In genomic region chr17:81395600-81396277, GRCh38 we compare ENCODE assay signal across 8 cellular contexts. TPM values are rescaled to one million over a fixed set of nuclear protein-coding genes. Genes with fewer than 3 reads are reported as not detected.
DNase-seq lines count a peak whose midpoint lies in the region; ATAC-seq and TF ChIP-seq lines count a peak whose summit lies in the region.

No MANE protein-coding gene starts in this region.

- peak overlapping the region; percentile 91 for H3K4me3 Mint-ChIP-seq in glutamatergic neuron (ENCODE audit: unreplicated experiment)
- H3K4me3 Mint-ChIP-seq in activated CD8-positive, alpha-beta T cell treated with anti-CD3 and anti-CD28 coated beads, Interleukin-2, amount 10 ng/mL, durations not matched to agents 7 days and 5 days: no peak overlapping the region

- H3K27me3 ChIP-seq in HCT116 (ENCODE audit: insufficient read depth, low read length) (no peaks in the 10 kb centered on the region), SJSA1 (replicated peaks) (no peaks in the 10 kb centered on the region), skeletal muscle satellite cell (ENCODE audit: control insufficient read depth, insufficient read depth, low read length) (no peaks in the 10 kb centered on the region)

- peak overlapping the region; percentile 99 for H3K27ac ChIP-seq in HCT116 (ENCODE audit: low read depth, low read length)
- peak overlapping the region; percentile 82 for H3K27ac ChIP-seq in SJSA1

- H3K9me3 Mint-ChIP-seq in glutamatergic neuron (ENCODE audit: unreplicated experiment): peaks cover 43% of the 10 kb centered on the region
- H3K9me3 Mint-ChIP-seq in activated CD8-positive, alpha-beta T cell treated with anti-CD3 and anti-CD28 coated beads, Interleukin-2, amount 10 ng/mL, durations not matched to agents 7 days and 5 days (ENCODE audit: insufficient read depth): no peaks in the 10 kb centered on the region

- TSS peak; percentile 99 for BruUV-seq in HCT116 (replicated peaks; lab: Mats Ljungman, UMichigan)

- H3K36me3 Mint-ChIP-seq in glutamatergic neuron (ENCODE audit: unreplicated experiment): no peaks in the 10 kb centered on the region
- H3K36me3 Mint-ChIP-seq in activated CD8-positive, alpha-beta T cell treated with anti-CD3 and anti-CD28 coated beads, Interleukin-2, amount 10 ng/mL, durations not matched to agents 7 days and 5 days (ENCODE audit: low read depth): peaks cover 9% of the 10 kb centered on the region

- H3K4me1 Mint-ChIP-seq in glutamatergic neuron (ENCODE audit: low read depth, unreplicated experiment): peaks cover 23% of the 10 kb centered on the region
- peaks cover 23% of the 10 kb centered on the region for H3K4me1 Mint-ChIP-seq in activated CD8-positive, alpha-beta T cell treated with anti-CD3 and anti-CD28 coated beads, Interleukin-2, amount 10 ng/mL, durations not matched to agents 7 days and 5 days (ENCODE audit: low read depth)

- DNase-seq in HCT116 (ENCODE audit: low read depth, low spot score): no peak
- DNase-seq in SJSA1 (ENCODE audit: low read depth in 1 of 2, low spot score in 2 of 2): peak in 1 of 2 experiments; percentile 76
- DNase-seq in glutamatergic neuron: no peak
- no peak for DNase-seq in stimulated activated CD4-positive, alpha-beta T cell treated with anti-CD3 and anti-CD28 coated beads, Interleukin-4, amount 100 ng/mL, for 24 hours
- no peak for DNase-seq in activated CD8-positive, alpha-beta T cell treated with anti-CD3 and anti-CD28 coated beads, Interleukin-2, amount 10 ng/mL, durations not matched to agents 7 days and 5 days
- no peak for DNase-seq in GM13977 (ENCODE audit: low spot score)

- no peak for TF ChIP-seq POLR2A in HCT116 (IDR thresholded peaks at IDR 0.05; ENCODE audit: borderline replicate concordance, extremely low read depth, insufficient read depth, insufficient read length)

- intact Hi-C loops in HCT116 (cut with micrococcal nuclease): loop anchor here (2.0 kb wide), 4 partner anchors 27 to 101 kb away; partner anchors contain the start of gene SLC38A10

- H4K20me1 ChIP-seq in HCT116 (ENCODE audit: insufficient read depth): no peaks in the 10 kb centered on the region

- in situ Hi-C loops in GM13977 (cut with MboI; ENCODE audit: low pct_unique_long_range_greater_than_20kb, low sequenced_read_pairs, unreplicated experiment): no loop called here

- no peaks in the 10 kb centered on the region for H3K9me3 ChIP-seq in HCT116 (ENCODE audit: control insufficient read depth in 1 of 2, insufficient read depth in 1 of 2, low read depth in 1 of 2, low read length in 2 of 2)
- no peaks in the 10 kb centered on the region for H3K9me3 ChIP-seq in SJSA1 (replicated peaks)
- H3K9me3 ChIP-seq in skeletal muscle satellite cell (replicated peaks; ENCODE audit: low read length): no peaks in the 10 kb centered on the region

- peaks cover 66% of the 10 kb centered on the region for H3K79me2 ChIP-seq in HCT116 (ENCODE audit: insufficient read depth, low read length)

- H3K36me3 ChIP-seq in HCT116 (ENCODE audit: control insufficient read depth in 1 of 2, insufficient read depth in 2 of 2, low read length in 2 of 2): peaks cover 2 to 4% of the 10 kb centered on the region in 2 experiments; a peak in 2 of 4 replicates
- H3K36me3 ChIP-seq in SJSA1: peaks cover 7% of the 10 kb centered on the region
- no peaks in the 10 kb centered on the region for H3K36me3 ChIP-seq in skeletal muscle satellite cell (ENCODE audit: insufficient read depth, low read length)

- POLR2A ChIA-PET in HCT116 (lab: Charles Lee): interaction anchor here (0.6 to 2.2 kb wide), 29 partner anchors 9 to 173 kb away, joined by 3 to 21 read pairs (median 5); partner anchors contain the start of genes ACTG1, CEP131 and SLC38A10
- POLR2A ChIA-PET in activated CD8-positive, alpha-beta T cell treated with anti-CD3 and anti-CD28 coated beads, Interleukin-2, amount 10 ng/mL, durations not matched to agents 7 days and 5 days (lab: Charles Lee): no interaction called here

- H3K4me1 ChIP-seq in HCT116 (ENCODE audit: control insufficient read depth in 1 of 2, insufficient read depth in 2 of 2, low read length in 2 of 2): peaks cover 30 to 52% of the 10 kb centered on the region in 2 experiments
- peaks cover 36% of the 10 kb centered on the region for H3K4me1 ChIP-seq in SJSA1 (replicated peaks)
- H3K4me1 ChIP-seq in skeletal muscle satellite cell (ENCODE audit: control insufficient read depth, insufficient read depth, low read length): peaks cover 42% of the 10 kb centered on the region

- peak overlapping the region; percentile 95 for H3K27ac Mint-ChIP-seq in glutamatergic neuron (ENCODE audit: unreplicated experiment)
- no peak overlapping the region for H3K27ac Mint-ChIP-seq in activated CD8-positive, alpha-beta T cell treated with anti-CD3 and anti-CD28 coated beads, Interleukin-2, amount 10 ng/mL, durations not matched to agents 7 days and 5 days

- RAD21 ChIA-PET in HCT116 (lab: Charles Lee; ENCODE audit: low non-redundant PET in 1 of 2, low total read pairs in 2 of 2, uncharacterized antibody in 2 of 2, unreplicated experiment in 2 of 2): interaction anchor here (0.8 to 1.5 kb wide), 6 partner anchors 24 to 104 kb away, joined by 3 to 10 read pairs (median 4); no protein-coding TSS in a partner anchor

- ATAC-seq in HCT116 (no peak), GM21825 (IDR thresholded peaks at IDR 0.05; ENCODE audit: unreplicated experiment) (no peak)
- ATAC-seq in activated CD8-positive, alpha-beta T cell treated with anti-CD3 and anti-CD28 coated beads, Interleukin-2, amount 10 ng/mL, durations not matched to agents 7 days and 5 days: no peak

- CTCF ChIA-PET in HCT116 (lab: Charles Lee): interaction anchor here (0.9 to 2.7 kb wide), 13 partner anchors 10 to 104 kb away, joined by 3 to 15 read pairs (median 5); partner anchors contain the start of gene SLC38A10
- CTCF ChIA-PET in activated CD8-positive, alpha-beta T cell treated with anti-CD3 and anti-CD28 coated beads, Interleukin-2, amount 10 ng/mL, durations not matched to agents 7 days and 5 days (lab: Charles Lee): interaction anchor here (1.3 to 1.5 kb wide), 2 partner anchors 89 to 143 kb away, joined by 4 to 5 read pairs; no protein-coding TSS in a partner anchor

- no peak overlapping the region for H2AFZ ChIP-seq in HCT116 (ENCODE audit: low read depth, low read length, poor library complexity, severe bottlenecking)

- H3K27me3 Mint-ChIP-seq in glutamatergic neuron (ENCODE audit: unreplicated experiment): peaks cover 34% of the 10 kb centered on the region
- H3K27me3 Mint-ChIP-seq in activated CD8-positive, alpha-beta T cell treated with anti-CD3 and anti-CD28 coated beads, Interleukin-2, amount 10 ng/mL, durations not matched to agents 7 days and 5 days (ENCODE audit: low read depth): peaks cover 58% of the 10 kb centered on the region

- no peak for TF ChIP-seq RAD21 in HCT116 (IDR thresholded peaks at IDR 0.05; ENCODE audit: low read depth)

- no peaks in the 10 kb centered on the region for H3K9me2 ChIP-seq in HCT116 (ENCODE audit: insufficient read depth)

- peak overlapping the region; percentile 95 for H3K9ac ChIP-seq in HCT116 (ENCODE audit: low read length)
- peak overlapping the region; percentile 93 for H3K9ac ChIP-seq in skeletal muscle satellite cell (ENCODE audit: low read depth, low read length)

- H3K4me2 ChIP-seq in HCT116 (ENCODE audit: low read length) (peak overlapping the region; percentile 78), skeletal muscle satellite cell (ENCODE audit: low read length) (peak overlapping the region; percentile 95)

- TF ChIP-seq CTCF in HCT116 (IDR thresholded peaks at IDR 0.05 in 2 of 3, conservative IDR thresholded peaks at IDR 0.05 in 1 of 3; ENCODE audit: borderline replicate concordance in 1 of 3, insufficient read depth in 1 of 3, low read depth in 2 of 3, low read length in 2 of 3) (no peak), glutamatergic neuron (IDR thresholded peaks at IDR 0.05; ENCODE audit: partially characterized antibody, unreplicated experiment) (no peak), GM13977 (IDR thresholded peaks at IDR 0.05; ENCODE audit: extremely low read depth, insufficient read depth, missing control alignments) (no peak)

- H3K4me3 ChIP-seq in HCT116 (replicated peaks in 1 of 2; ENCODE audit: low read depth in 1 of 2, low read length in 2 of 2) (peak overlapping the region; percentile 82 to 83), SJSA1 (peak overlapping the region; percentile 65), skeletal muscle satellite cell (ENCODE audit: low read length) (peak overlapping the region; percentile 80)

TF ChIP-seq in HCT116, 20 proteins besides CTCF, POLR2A, EP300 and RAD21 (continues in another document):
- TF ChIP-seq POLR2AphosphoS5 (IDR thresholded peaks at IDR 0.05; ENCODE audit: low read depth, low read length) (no peak), ZNF274 (IDR thresholded peaks at IDR 0.05; ENCODE audit: low read depth, low read length) (no peak), EZH2phosphoT487 (IDR thresholded peaks at IDR 0.05; ENCODE audit: borderline replicate concordance) (no peak), EGR1 (IDR thresholded peaks at IDR 0.05; ENCODE audit: low read depth) (no peak), MAX (IDR thresholded peaks at IDR 0.05) (no peak), ATF3 (IDR thresholded peaks at IDR 0.05) (no peak), SP1 (IDR thresholded peaks at IDR 0.05; ENCODE audit: low read depth) (no peak)

RNA-seq across cellular contexts. Expression of gene BAHCC1, which starts 0.5 kb away (rescaled TPM):
- 45.2 TPM for total RNA-seq in HCT116 (2021; ENCODE audit: unreplicated experiment)
- polyA plus RNA-seq in HCT116 (2012): 16.1 and 18.2 TPM in 2 replicates
- total RNA-seq in SJSA1 (2014; rRNA removed; shearing (Covaris generic)): 5.7 and 6.6 TPM in 2 replicates
- 111 TPM for total RNA-seq in glutamatergic neuron (ENCODE audit: unreplicated experiment)
- total RNA-seq in skeletal muscle satellite cell (2012; rRNA removed): 7.9 and 8.3 TPM in 2 replicates
- under 1 TPM; 0.87 to 0.91 TPM for total RNA-seq in activated CD8-positive, alpha-beta T cell treated with anti-CD3 and anti-CD28 coated beads, Interleukin-2, amount 10 ng/mL, durations not matched to agents 7 days and 5 days
